9 cellular contexts compared by ENCODE assay signal in genomic region chr11:108620958-108621772, GRCh38. TPM values are rescaled to one million over a fixed set of nuclear protein-coding genes. Genes with fewer than 3 reads are reported as not detected.
A peak's percentile ranks its signal among the peaks of the same experiment; 100 is the strongest.
DNase-seq lines count a peak whose midpoint lies in the region; ATAC-seq and TF ChIP-seq lines count a peak whose summit lies in the region.
"Had no signal": no experiment of that assay in that cellular context is flagged by ENCODE, and none has a peak within 500 bp of the region (broad histone marks: within the 10 kb centered on the region; RNA-seq: fewer than 3 reads in every experiment).

No MANE protein-coding gene starts in this region.

- WGBS in mammary epithelial cell (ENCODE audit: low coverage, missing lambda C conversion rate), result 95% methylated on average over 2 of the region's 2 CpGs
- no CpG with 5 or more reads among the region's 2 CpGs for WGBS in mesendoderm (ENCODE audit: extremely low coverage, insufficient coverage, low lambda C conversion rate)

- no peaks in the 10 kb centered on the region for H3K27me3 ChIP-seq in mammary epithelial cell (ENCODE audit: insufficient read depth, low read length)
- no peaks in the 10 kb centered on the region for H3K27me3 ChIP-seq in mesendoderm (ENCODE audit: insufficient read depth, low read length, poor library complexity)

- H3K4me2 ChIP-seq in mammary epithelial cell (ENCODE audit: insufficient read depth, low read depth, low read length) (peak overlapping the region; percentile 26), mesendoderm (ENCODE audit: low read length) (no peak overlapping the region)

- H3K4me3 ChIP-seq in mammary epithelial cell (replicated peaks in 1 of 3; ENCODE audit: insufficient read depth in 1 of 3, low read depth in 2 of 3, low read length in 3 of 3) (no peak overlapping the region), mesendoderm (ENCODE audit: low read length) (no peak overlapping the region)

- H3K79me1 ChIP-seq in mesendoderm (ENCODE audit: low read length), result no peaks in the 10 kb centered on the region

- in situ Hi-C loops in GM13977 (cut with MboI; ENCODE audit: low pct_unique_long_range_greater_than_20kb, low sequenced_read_pairs, unreplicated experiment) (no loop called here), mammary epithelial cell (cut with MboI; ENCODE audit: low sequenced_read_pairs in 2 of 2) (no loop called here)

- dilution Hi-C loops in mammary epithelial cell (cut with HindIII; ENCODE audit: low sequenced_read_pairs), result no loop called here

- H3K9ac ChIP-seq in mammary epithelial cell (ENCODE audit: insufficient read depth, low read length) (no peak overlapping the region), mesendoderm (ENCODE audit: low read length) (no peak overlapping the region)

- H3K56ac ChIP-seq in mesendoderm (ENCODE audit: low read length), result no peak overlapping the region

- H3K79me2 ChIP-seq in mammary epithelial cell (ENCODE audit: insufficient read depth, low read length), result no peaks in the 10 kb centered on the region
- no peaks in the 10 kb centered on the region for H3K79me2 ChIP-seq in mesendoderm (ENCODE audit: control insufficient read depth, insufficient read depth, low read length)

- no peak overlapping the region for H2BK120ac ChIP-seq in mesendoderm (ENCODE audit: low read depth, low read length)

- H3K23ac ChIP-seq in mesendoderm (ENCODE audit: low read length), result no peak overlapping the region

- no peaks in the 10 kb centered on the region for H4K20me1 ChIP-seq in mammary epithelial cell (ENCODE audit: insufficient read depth, low read length)

- H3K27ac ChIP-seq in mammary epithelial cell (ENCODE audit: insufficient read depth, low read depth, low read length) (peak overlapping the region; percentile 46), mesendoderm (ENCODE audit: low read depth, low read length) (no peak overlapping the region)

- no peak overlapping the region for H3K4ac ChIP-seq in mesendoderm (ENCODE audit: low read depth, low read length)

- H2BK15ac ChIP-seq in mesendoderm (replicated peaks; ENCODE audit: low read depth), result no peak overlapping the region

- no peak overlapping the region for H4K8ac ChIP-seq in mesendoderm (ENCODE audit: low read depth, low read length)

- H3K9me3 ChIP-seq in mammary epithelial cell (replicated peaks; ENCODE audit: insufficient read depth, low read length), result no peaks in the 10 kb centered on the region

- H3K18ac ChIP-seq in mesendoderm (ENCODE audit: low read length), result no peak overlapping the region

- no peak overlapping the region for H4K5ac ChIP-seq in mesendoderm (ENCODE audit: low read length)

- no peak overlapping the region for H2AK5ac ChIP-seq in mesendoderm (ENCODE audit: low read length)

- no TSS peak for BruUV-seq in mammary epithelial cell (replicated peaks; lab: Mats Ljungman, UMichigan)

- TF ChIP-seq CTCF in GM13977 (IDR thresholded peaks at IDR 0.05; ENCODE audit: extremely low read depth, insufficient read depth, missing control alignments) (no peak), mammary epithelial cell (conservative IDR thresholded peaks at IDR 0.05 in 1 of 2, IDR thresholded peaks at IDR 0.05 in 1 of 2; ENCODE audit: extremely low read depth in 1 of 2, insufficient read depth in 1 of 2, low read depth in 1 of 2, low read length in 2 of 2) (no peak)

- H3K36me3 ChIP-seq in mammary epithelial cell (ENCODE audit: insufficient read depth, low read length), result no peaks in the 10 kb centered on the region
- no peaks in the 10 kb centered on the region for H3K36me3 ChIP-seq in mesendoderm (ENCODE audit: control insufficient read depth, insufficient read depth, low read length)

- intact Hi-C loops in mammary epithelial cell (cut with micrococcal nuclease), result no loop called here

- H2BK5ac ChIP-seq in mesendoderm (ENCODE audit: low read length), result no peak overlapping the region

- peaks cover 33% of the 10 kb centered on the region for H3K4me1 ChIP-seq in mammary epithelial cell (ENCODE audit: insufficient read depth, low read length)
- peaks cover 7% of the 10 kb centered on the region for H3K4me1 ChIP-seq in mesendoderm (ENCODE audit: control insufficient read depth, low read depth, low read length)

- peak; percentile 84 for ATAC-seq in GM21367 (IDR thresholded peaks at IDR 0.05; ENCODE audit: unreplicated experiment)
- peak; percentile 87 for ATAC-seq in HG03175 (IDR thresholded peaks at IDR 0.05; ENCODE audit: unreplicated experiment)

- peak; percentile 59 for DNase-seq in GM13977 (ENCODE audit: low spot score)
- DNase-seq in mammary epithelial cell, result peak; percentile 78
- no peak for DNase-seq in mesendoderm
- no peak for DNase-seq in NCI-H2107 (lab: John Stamatoyannopoulos, UW)
- DNase-seq in glomerular visceral epithelial cell (ENCODE audit: extremely low spot score), result no peak
- no peak for DNase-seq in DMS 273 treated with DMSO at 0.1 percent for 48 hours (lab: John Stamatoyannopoulos, UW)
- DNase-seq: stimulated activated CD4-positive, alpha-beta T cell treated with anti-CD3 and anti-CD28 coated beads, Interleukin-12 subunit alpha, Interleukin-12 subunit beta, amount 100 ng/mL, for 4 hours had no signal

- CTCF ChIA-PET in mammary epithelial cell (lab: Charles Lee; ENCODE audit: low non-redundant PET), result no interaction called here

- peak overlapping the region; percentile 44 for H2AFZ ChIP-seq in mammary epithelial cell (ENCODE audit: low read depth, low read length)

RNA-seq across cellular contexts. Expression of gene EXPH5, which starts 27.6 kb away (rescaled TPM):
- total RNA-seq in mammary epithelial cell, result 10 to 100 TPM; 17.0 to 27.7 TPM
- polyA plus RNA-seq in mammary epithelial cell, result 2.8 TPM
- 17.1 TPM for polyA minus RNA-seq in mammary epithelial cell
- 1.1 TPM for polyA plus RNA-seq in mesendoderm (2013, experiment 1 of 2)
- 0.97 TPM for polyA plus RNA-seq in mesendoderm (2013, experiment 2 of 2)

RNA-seq across cellular contexts. Expression of gene DDX10, which starts 43.7 kb away (rescaled TPM):
- total RNA-seq in mammary epithelial cell, result 10 to 100 TPM; 12.8 to 32.1 TPM
- 24.1 TPM for polyA plus RNA-seq in mammary epithelial cell
- 16.8 TPM for polyA minus RNA-seq in mammary epithelial cell
- polyA plus RNA-seq in mesendoderm (2013, experiment 1 of 2), result 95.9 TPM
- 93.1 TPM for polyA plus RNA-seq in mesendoderm (2013, experiment 2 of 2)

Comparison
In these comparisons a context has a peak if more than half of its experiments do, and no peak if none do; other contexts are left out.
1. DNase-seq: peak in GM13977 (single experiment) and mammary epithelial cell (single experiment); none in mesendoderm (single experiment), NCI-H2107 (single experiment), glomerular visceral epithelial cell (single experiment) and DMS 273 treated with DMSO at 0.1 percent for 48 hours (single experiment).